Comparison of ENCODE assay signal across 9 cellular contexts in genomic region chr15:70259030-70259424, GRCh38.
DNase-seq lines count a peak whose midpoint lies in the region; ATAC-seq, FAIRE-seq and TF ChIP-seq lines count a peak whose summit lies in the region.
"Had no signal": no experiment of that assay in that cellular context is flagged by ENCODE, and none has a peak within 500 bp of the region (broad histone marks: within the 10 kb centered on the region; RNA-seq: fewer than 3 reads in every experiment).

No MANE protein-coding gene starts in this region.

- peaks cover 0 to 2% (median 0%) of the 10 kb centered on the region in 8 donors for H3K9me3 Mint-ChIP-seq in CD4-positive, alpha-beta memory T cell
- H3K9me3 Mint-ChIP-seq in WTC11 (no peaks in the 10 kb centered on the region), endodermal cell (no peaks in the 10 kb centered on the region), nephron progenitor cell (peaks cover 4% of the 10 kb centered on the region)

- H3K4me1 ChIP-seq in CD4-positive, alpha-beta memory T cell (ENCODE audit: insufficient read depth, low read length): peaks cover 38% of the 10 kb centered on the region
- H3K4me1 ChIP-seq in endodermal cell (ENCODE audit: control insufficient read depth, insufficient read depth, low read length): no peaks in the 10 kb centered on the region

- DNase-seq in CD4-positive, alpha-beta memory T cell: peak; percentile 47 to 64 (median 52)
- DNase-seq in WTC11 (ENCODE audit: low spot score) (no peak), endodermal cell (no peak), nephron progenitor cell (peak; percentile 45), urothelium cell line (ENCODE audit: low spot score) (peak; percentile 53), inferior parietal cortex (ENCODE audit: extremely low spot score) (no peak), putamen (ENCODE audit: low spot score) (no peak)

- CTCF ChIA-PET in CD4-positive, alpha-beta memory T cell (lab: Charles Lee; ENCODE audit: partially characterized antibody): interaction anchor here (1.1 to 2.1 kb wide), 5 partner anchors 161 to 684 kb away, joined by 3 to 6 read pairs (median 5); partner anchors contain the start of gene TLE3
- CTCF ChIA-PET in WTC11 (lab: Charles Lee): interaction anchor here (1.1 kb wide), 1 partner anchor 104 kb away, joined by 3 read pairs; no protein-coding TSS in a partner anchor

- H3K36me3 ChIP-seq in CD4-positive, alpha-beta memory T cell (ENCODE audit: insufficient read depth, low read length): no peaks in the 10 kb centered on the region
- H3K36me3 ChIP-seq in endodermal cell (ENCODE audit: control insufficient read depth, insufficient read depth, low read length): no peaks in the 10 kb centered on the region

- intact Hi-C loops in CD4-positive, alpha-beta memory T cell (cut with micrococcal nuclease): loop anchor here (2.0 kb wide), 1 partner anchor 160 kb away; no protein-coding TSS in a partner anchor

- H3K4me3 Mint-ChIP-seq in CD4-positive, alpha-beta memory T cell: peak overlapping the region; percentile 68 to 92 (median 80)
- H3K4me3 Mint-ChIP-seq in WTC11: no peak overlapping the region
- no peak overlapping the region for H3K4me3 Mint-ChIP-seq in endodermal cell
- no peak overlapping the region for H3K4me3 Mint-ChIP-seq in nephron progenitor cell

- POLR2A ChIA-PET in CD4-positive, alpha-beta memory T cell (lab: Charles Lee; ENCODE audit: partially characterized antibody): interaction anchor here (0.8 to 2.7 kb wide), 8 partner anchors 20 to 791 kb away, joined by 3 to 26 read pairs (median 6); partner anchors contain the start of gene TLE3
- POLR2A ChIA-PET in WTC11 (lab: Charles Lee): no interaction called here

- H3K9me3 ChIP-seq in CD4-positive, alpha-beta memory T cell (ENCODE audit: control insufficient read depth in 1 of 2, low read length in 2 of 2): no peaks in the 10 kb centered on the region
- no peaks in the 10 kb centered on the region for H3K9me3 ChIP-seq in endodermal cell (ENCODE audit: control insufficient read depth, low read length)

- H3K4me1 Mint-ChIP-seq in CD4-positive, alpha-beta memory T cell: peaks cover 38 to 63% (median 45%) of the 10 kb centered on the region in 4 donors
- peaks cover 15% of the 10 kb centered on the region for H3K4me1 Mint-ChIP-seq in WTC11
- H3K4me1 Mint-ChIP-seq in endodermal cell: peaks cover 9% of the 10 kb centered on the region
- peaks cover 46% of the 10 kb centered on the region for H3K4me1 Mint-ChIP-seq in nephron progenitor cell

- TF ChIP-seq CTCF in WTC11 (IDR thresholded peaks at IDR 0.05) (no peak), endodermal cell (conservative IDR thresholded peaks at IDR 0.05) (no peak), nephron progenitor cell (IDR thresholded peaks at IDR 0.05) (no peak)

- H3K9ac ChIP-seq in endodermal cell (ENCODE audit: extremely low read depth, low read length, poor library complexity, severe bottlenecking): no peak overlapping the region

- WGBS in endodermal cell (ENCODE audit: insufficient coverage in 1 of 2, insufficient read length in 1 of 2), 2 experiments: 83 to 90% methylated on average over 7 to 11 of the region's 11 CpGs

- ATAC-seq in HG02885 (IDR thresholded peaks at IDR 0.05; ENCODE audit: poor library complexity, unreplicated experiment) (peak; percentile 16), WTC11 (no peak)

- peak overlapping the region; percentile 43 to 49 for H3K4me3 ChIP-seq in CD4-positive, alpha-beta memory T cell (ENCODE audit: low read length in 2 of 2)
- H3K4me3 ChIP-seq in endodermal cell (ENCODE audit: low read length): no peak overlapping the region

- peak overlapping the region; percentile 29 for H3K27ac ChIP-seq in CD4-positive, alpha-beta memory T cell (ENCODE audit: low read depth, low read length)
- H3K27ac ChIP-seq in endodermal cell (ENCODE audit: low read depth, low read length): peak overlapping the region; percentile 49

- no peaks in the 10 kb centered on the region for H3K27me3 Mint-ChIP-seq in CD4-positive, alpha-beta memory T cell
- H3K27me3 Mint-ChIP-seq in WTC11 (ENCODE audit: low read depth) (no peaks in the 10 kb centered on the region), endodermal cell (ENCODE audit: insufficient read depth) (peaks cover 21% of the 10 kb centered on the region), nephron progenitor cell (ENCODE audit: low read depth, poor library complexity) (peaks cover 48% of the 10 kb centered on the region)

- H3K27me3 ChIP-seq in CD4-positive, alpha-beta memory T cell (ENCODE audit: insufficient read depth, low read length): no peaks in the 10 kb centered on the region
- no peaks in the 10 kb centered on the region for H3K27me3 ChIP-seq in endodermal cell (ENCODE audit: control insufficient read depth, insufficient read depth, low read length, poor library complexity, severe bottlenecking)

- no peak for FAIRE-seq in urothelium cell line (lab: Jason Lieb, UNC)
- FAIRE-seq: colon had no signal

- H3K27ac Mint-ChIP-seq in CD4-positive, alpha-beta memory T cell: peak overlapping the region; percentile 77 to 93 (median 85)
- H3K27ac Mint-ChIP-seq in WTC11 (no peak overlapping the region), endodermal cell (no peak overlapping the region), nephron progenitor cell (no peak overlapping the region)

- H3K36me3 Mint-ChIP-seq in CD4-positive, alpha-beta memory T cell: no peaks in the 10 kb centered on the region
- H3K36me3 Mint-ChIP-seq in WTC11: no peaks in the 10 kb centered on the region
- H3K36me3 Mint-ChIP-seq in endodermal cell (ENCODE audit: low read depth): no peaks in the 10 kb centered on the region
- H3K36me3 Mint-ChIP-seq in nephron progenitor cell (ENCODE audit: low read depth): no peaks in the 10 kb centered on the region

TF ChIP-seq in WTC11, 78 proteins besides CTCF, POLR2A, EP300 and RAD21:
- TF ChIP-seq AR (CRISPR knock-in tag; IDR thresholded peaks at IDR 0.05) (no peak), SP1 (CRISPR knock-in tag; conservative IDR thresholded peaks at IDR 0.05) (no peak), SMAD4 (CRISPR knock-in tag; IDR thresholded peaks at IDR 0.05) (no peak), FOXP1 (CRISPR knock-in tag; IDR thresholded peaks at IDR 0.05; ENCODE audit: borderline replicate concordance) (no peak)
- TF ChIP-seq, protein P1, sequence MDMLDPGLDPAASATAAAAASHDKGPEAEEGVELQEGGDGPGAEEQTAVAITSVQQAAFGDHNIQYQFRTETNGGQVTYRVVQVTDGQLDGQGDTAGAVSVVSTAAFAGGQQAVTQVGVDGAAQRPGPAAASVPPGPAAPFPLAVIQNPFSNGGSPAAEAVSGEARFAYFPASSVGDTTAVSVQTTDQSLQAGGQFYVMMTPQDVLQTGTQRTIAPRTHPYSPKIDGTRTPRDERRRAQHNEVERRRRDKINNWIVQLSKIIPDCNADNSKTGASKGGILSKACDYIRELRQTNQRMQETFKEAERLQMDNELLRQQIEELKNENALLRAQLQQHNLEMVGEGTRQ (CRISPR knock-in tag; IDR thresholded peaks at IDR 0.05): peak; percentile 58; the same call in 1 of the 2 replicates

Comparison
In these comparisons a context has a peak if more than half of its experiments do, and no peak if none do; other contexts are left out.
1. DNase-seq: peak in CD4-positive, alpha-beta memory T cell (5 of 5), nephron progenitor cell (single experiment) and urothelium cell line (single experiment); none in WTC11 (single experiment), endodermal cell (single experiment), inferior parietal cortex (single experiment) and putamen (single experiment).
2. H3K27ac Mint-ChIP-seq: peak in CD4-positive, alpha-beta memory T cell (7 of 7); none in WTC11 (single experiment), endodermal cell (single experiment) and nephron progenitor cell (single experiment).
3. H3K4me3 Mint-ChIP-seq: peak in CD4-positive, alpha-beta memory T cell (8 of 8); none in WTC11 (single experiment), endodermal cell (single experiment) and nephron progenitor cell (single experiment).